24 cellular contexts compared by ENCODE assay signal in the genomic region with DNA sequence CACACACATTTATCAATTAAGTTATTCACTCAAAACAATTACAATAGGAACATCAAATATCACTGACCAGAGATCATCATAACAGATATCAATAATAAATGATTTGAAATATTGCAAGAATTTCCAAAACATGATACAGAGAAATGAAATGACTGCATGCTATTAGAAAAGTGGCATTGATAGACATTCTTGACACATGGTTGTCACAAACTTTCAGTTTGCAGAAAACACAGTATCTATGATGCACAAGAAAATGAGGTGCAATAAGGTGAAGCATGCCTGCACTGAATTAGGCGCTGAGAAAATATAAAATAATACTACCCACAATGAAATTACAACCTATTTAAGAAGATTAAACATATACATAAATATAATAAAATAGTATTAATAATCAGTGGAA.
"Had no signal": no experiment of that assay in that cellular context is flagged by ENCODE, and none has a peak within 500 bp of the region (broad histone marks: within the 10 kb centered on the region; RNA-seq: fewer than 3 reads in every experiment).

No MANE protein-coding gene starts in this region.

- H3K4me3 ChIP-seq: stomach, suprapubic skin, testis, thoracic aorta, thyroid gland, tibial artery, tibial nerve, transverse colon, upper lobe of left lung, upper lobe of right lung, uterus, vagina had no signal

- H3K9me3 ChIP-seq: stomach, suprapubic skin, testis, thoracic aorta, thyroid gland, tibial artery, tibial nerve, transverse colon, upper lobe of left lung, upper lobe of right lung, uterus, vagina had no signal

- H3K36me3 ChIP-seq: stomach, suprapubic skin, thoracic aorta, thyroid gland, tibial artery, tibial nerve, transverse colon, upper lobe of left lung, upper lobe of right lung, uterus, vagina had no signal

- DNase-seq: stimulated activated CD4-positive, alpha-beta T cell treated with anti-CD3 and anti-CD28 coated beads, Interleukin-2, amount 100 ng/mL, for 48 hours; stimulated activated CD4-positive, alpha-beta T cell treated with anti-CD3 and anti-CD28 coated beads, Interleukin-4, amount 100 ng/mL, for 1 hour; stimulated activated CD4-positive, alpha-beta T cell treated with anti-CD3 and anti-CD28 coated beads, Interleukin-4, amount 100 ng/mL, for 24 hours; stimulated activated CD4-positive, alpha-beta T cell treated with anti-CD3 and anti-CD28 coated beads, Interleukin-4, amount 100 ng/mL, for 4 hours; stimulated activated CD8-positive, alpha-beta memory T cell treated with anti-CD3 and anti-CD28 coated beads, Interleukin-4, amount 100 ng/mL, for 48 hours; stimulated activated naive B cell treated with anti-CD40 and anti-IgM and Interleukin-4, amounts not matched to agents 10 μg/mL and 1 μg/mL and 100 μg/mL, for 72 hours; stimulated activated naive CD4-positive, alpha-beta T cell; stimulated activated naive CD4-positive, alpha-beta T cell treated with Interleukin-2 at 50 U/mL for 16 hours; stimulated activated naive CD8-positive, alpha-beta T cell treated with anti-CD3 and anti-CD28 coated beads, Interleukin-15, amount 100 ng/mL, for 72 hours; stimulated activated naive CD8-positive, alpha-beta T cell treated with anti-CD3 and anti-CD28 coated beads, Interleukin-15, Interleukin-2, amounts not matched to agents 100 U/mL and 50 U/mL, for 24 hours; stomach; substantia nigra; testis; thyroid gland; tibial artery; transverse colon; trophoblast cell; upper lobe of left lung; upper lobe of right lung; uterus had no signal

- H3K27ac ChIP-seq: stomach, suprapubic skin, testis, thoracic aorta, thyroid gland, tibial artery, tibial nerve, transverse colon, upper lobe of left lung, upper lobe of right lung, uterus, vagina had no signal

- H3K27me3 ChIP-seq: stomach, suprapubic skin, testis, thyroid gland, tibial artery, tibial nerve, transverse colon, upper lobe of left lung, upper lobe of right lung, uterus, vagina had no signal
